In the genomic region with DNA sequence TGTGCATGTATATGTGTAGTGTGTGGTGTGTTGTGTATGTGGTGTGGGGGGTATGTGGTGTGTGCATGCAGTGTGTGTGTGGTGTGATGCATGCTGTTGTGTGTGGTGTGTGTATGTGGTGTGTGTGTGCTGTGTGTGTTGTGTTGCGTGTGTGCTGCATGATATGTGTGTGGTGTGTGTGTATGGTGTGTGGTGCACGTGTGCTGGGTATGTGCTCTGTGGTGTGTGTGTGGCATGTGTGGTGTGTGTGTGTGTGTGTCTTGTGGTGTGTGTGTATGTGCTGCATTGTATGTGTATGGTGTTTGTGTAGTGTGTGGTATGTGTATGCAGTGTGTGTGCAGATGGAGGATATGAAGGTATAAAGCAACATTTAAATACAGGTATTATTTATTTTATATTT, we compare ENCODE assay signal across 18 cellular contexts. TPM values are rescaled to one million over a fixed set of nuclear protein-coding genes. Genes with fewer than 3 reads are reported as not detected.
DNase-seq lines count a peak whose midpoint lies in the region; ATAC-seq, FAIRE-seq and TF ChIP-seq lines count a peak whose summit lies in the region.
"Had no signal": no experiment of that assay in that cellular context is flagged by ENCODE, and none has a peak within 500 bp of the region (broad histone marks: within the 10 kb centered on the region; RNA-seq: fewer than 3 reads in every experiment).

No MANE protein-coding gene starts in this region.

- H3K4me2 ChIP-seq in H9 (ENCODE audit: insufficient read depth, insufficient read length, low read length) (no peak overlapping the region), GM12878 (ENCODE audit: control insufficient read depth, insufficient read depth) (no peak overlapping the region), trophoblast cell (ENCODE audit: low read length) (no peak overlapping the region)
- H3K4me2 ChIP-seq: BLaER1 treated with 17β-estradiol and CSF1 and Interleukin-3, amounts not matched to agents 10 nM and 100 nM; GM23338 had no signal

- no peak overlapping the region for H4K8ac ChIP-seq in H9 (replicated peaks; ENCODE audit: insufficient read length, low read depth, low read length)
- no peak overlapping the region for H4K8ac ChIP-seq in trophoblast cell (ENCODE audit: low read depth, low read length)

- SMC1A ChIA-PET in GM12878 (lab: Charles Lee; ENCODE audit: uncharacterized antibody, unreplicated experiment), result no interaction called here

- FAIRE-seq in GM12878 (lab: Jason Lieb, UNC), result no peak
- FAIRE-seq: GM12892, GM18507 had no signal

- TF ChIP-seq EP300 in GM12878 (IDR thresholded peaks at IDR 0.05; ENCODE audit: borderline replicate concordance in 1 of 2, control insufficient read depth in 1 of 2, low read depth in 2 of 2, low read length in 2 of 2), result no peak
- TF ChIP-seq EP300 in esophagus muscularis mucosa (IDR thresholded peaks at IDR 0.05), result no peak

- no peaks in the 10 kb centered on the region for H3K4me1 Mint-ChIP-seq in H9
- H3K4me1 Mint-ChIP-seq: B cell, GM23338, IgD-negative memory B cell had no signal

- no peak overlapping the region for H2BK20ac ChIP-seq in H9 (ENCODE audit: low read depth, low read length, poor library complexity, severe bottlenecking)

- H2BK15ac ChIP-seq in H9 (ENCODE audit: low read depth, low read length), result no peak overlapping the region

- H2BK5ac ChIP-seq in H9 (ENCODE audit: insufficient read length, low read length), result no peak overlapping the region
- no peak overlapping the region for H2BK5ac ChIP-seq in trophoblast cell (ENCODE audit: low read depth, low read length, poor library complexity)

- H3K27me3 ChIP-seq in H9 (ENCODE audit: insufficient read depth, low read length) (no peaks in the 10 kb centered on the region), GM12878 (replicated peaks in 1 of 2; ENCODE audit: control insufficient read depth in 2 of 2, insufficient read depth in 2 of 2, low read length in 1 of 2) (no peaks in the 10 kb centered on the region), esophagus muscularis mucosa (no peaks in the 10 kb centered on the region), trophoblast cell (ENCODE audit: insufficient read depth, low read length) (no peaks in the 10 kb centered on the region)
- H3K27me3 ChIP-seq: BLaER1 treated with 17β-estradiol and CSF1 and Interleukin-3, amounts not matched to agents 10 nM and 100 nM had no signal

- no peaks in the 10 kb centered on the region for H3K4me1 ChIP-seq in H9 (ENCODE audit: insufficient read depth, low read length)
- H3K4me1 ChIP-seq in GM12878 (ENCODE audit: control insufficient read depth, insufficient read depth, low read length), result no peaks in the 10 kb centered on the region
- no peaks in the 10 kb centered on the region for H3K4me1 ChIP-seq in esophagus muscularis mucosa
- no peaks in the 10 kb centered on the region for H3K4me1 ChIP-seq in trophoblast cell (ENCODE audit: control insufficient read depth in 1 of 2, insufficient read depth in 2 of 2, low read length in 2 of 2)
- H3K4me1 ChIP-seq: BLaER1 treated with 17β-estradiol and CSF1 and Interleukin-3, amounts not matched to agents 10 nM and 100 nM had no signal

- no peaks in the 10 kb centered on the region for H3K27me3 Mint-ChIP-seq in H9 (ENCODE audit: low read depth)
- H3K27me3 Mint-ChIP-seq: B cell, IgD-negative memory B cell had no signal

- H2AFZ ChIP-seq in H9 (ENCODE audit: low read length) (no peak overlapping the region), GM12878 (ENCODE audit: control insufficient read depth, low read depth, low read length) (no peak overlapping the region), trophoblast cell (ENCODE audit: insufficient read depth, low read length, poor library complexity) (no peak overlapping the region)
- H2AFZ ChIP-seq: GM23338 had no signal

- H3K9ac ChIP-seq in H9 (ENCODE audit: extremely low read depth, insufficient read length, low read length) (no peak overlapping the region), GM12878 (ENCODE audit: control insufficient read depth, insufficient read depth, low read length) (no peak overlapping the region), trophoblast cell (ENCODE audit: low read length) (no peak overlapping the region)
- H3K9ac ChIP-seq: BLaER1 treated with 17β-estradiol and CSF1 and Interleukin-3, amounts not matched to agents 10 nM and 100 nM had no signal

- H3K9me3 Mint-ChIP-seq in H9, result peaks cover 2 to 3% of the 10 kb centered on the region in 2 experiments; a peak in 3 of 5 replicates
- H3K9me3 Mint-ChIP-seq: CD8-positive, alpha-beta T cell; GM23338 had no signal

- H4K12ac ChIP-seq in trophoblast cell (ENCODE audit: low read depth, low read length), result no peak overlapping the region

- DNase-seq in H9 (no peak), GM12878 (ENCODE audit: low read depth, low spot score) (no peak), esophagus muscularis mucosa (ENCODE audit: extremely low spot score) (peak; percentile 68), trophoblast cell (no peak), lower leg skin (ENCODE audit: low spot score in 2 of 2) (no peak)
- DNase-seq: Calu3; CD8-positive, alpha-beta T cell; DMS79 treated with DMSO at 0.1 percent for 48 hours; H7; KG1 had no signal

- no peak for TF ChIP-seq RAD21 in GM12878 (IDR thresholded peaks at IDR 0.05; ENCODE audit: insufficient read depth, low read depth, low read length)

- H4K20me1 ChIP-seq in H9 (ENCODE audit: control insufficient read depth, insufficient read depth, insufficient read length), result no peaks in the 10 kb centered on the region
- no peaks in the 10 kb centered on the region for H4K20me1 ChIP-seq in GM12878 (ENCODE audit: control insufficient read depth, insufficient read depth)
- H4K20me1 ChIP-seq: BLaER1 treated with 17β-estradiol and CSF1 and Interleukin-3, amounts not matched to agents 10 nM and 100 nM had no signal

- no peaks in the 10 kb centered on the region for H3K23me2 ChIP-seq in H9 (ENCODE audit: insufficient read length, low read depth, low read length, poor library complexity, severe bottlenecking)

- in situ Hi-C loops in GM12878 (cut with MboI), result no loop called here

- POLR2A ChIA-PET in GM12878 (lab: Charles Lee), result no interaction called here

- BruUV-seq in GM12878 (replicated peaks; lab: Mats Ljungman, UMichigan), result no TSS peak

- H3K79me2 ChIP-seq in H9 (ENCODE audit: insufficient read depth, low read length) (no peaks in the 10 kb centered on the region), GM12878 (ENCODE audit: control insufficient read depth, insufficient read depth, low read length) (no peaks in the 10 kb centered on the region), trophoblast cell (ENCODE audit: control insufficient read depth, insufficient read depth, low read length, poor library complexity) (no peaks in the 10 kb centered on the region)

- H4K5ac ChIP-seq in H9 (ENCODE audit: insufficient read length, low read depth, low read length), result peak overlapping the region; percentile 1

- H2BK12ac ChIP-seq in H9 (ENCODE audit: insufficient read length, low read depth, low read length), result no peak overlapping the region
- H2BK12ac ChIP-seq in trophoblast cell (ENCODE audit: low read length), result no peak overlapping the region

- CTCF ChIA-PET in GM12878 (lab: Yijun Ruan, JAX), result no interaction called here

- no peak overlapping the region for H4K91ac ChIP-seq in H9 (ENCODE audit: insufficient read length, low read depth, low read length)
- H4K91ac ChIP-seq in trophoblast cell (ENCODE audit: low read depth, low read length), result no peak overlapping the region

- H3K23ac ChIP-seq in H9 (ENCODE audit: insufficient read length, low read depth, low read length) (no peak overlapping the region), trophoblast cell (ENCODE audit: low read length) (peak overlapping the region; percentile 51)

- H2AK5ac ChIP-seq in H9 (ENCODE audit: insufficient read length, low read length) (no peak overlapping the region), trophoblast cell (ENCODE audit: low read length) (no peak overlapping the region)

- intact Hi-C loops in GM12878 (cut with micrococcal nuclease; ENCODE audit: unreplicated experiment), result no loop called here
- intact Hi-C loops in esophagus muscularis mucosa (cut with DNase I), result no loop called here
- intact Hi-C loops in lower leg skin (cut with DNase I; ENCODE audit: low total_unique reads), result no loop called here

- no peak overlapping the region for H3T11ph ChIP-seq in H9 (ENCODE audit: low read length)

- H3K4me3 Mint-ChIP-seq in H9, result no peak overlapping the region
- H3K4me3 Mint-ChIP-seq: B cell; CD8-positive, alpha-beta T cell; GM23338; IgD-negative memory B cell had no signal

- TF ChIP-seq POLR2A in GM12878 (IDR thresholded peaks at IDR 0.05; ENCODE audit: low read depth, low read length) (no peak), esophagus muscularis mucosa (IDR thresholded peaks at IDR 0.05; ENCODE audit: low read depth) (no peak), lower leg skin (IDR thresholded peaks at IDR 0.05) (no peak)

- H3K36me3 ChIP-seq in GM12878 (ENCODE audit: control insufficient read depth in 2 of 2, insufficient read depth in 2 of 2, low read length in 1 of 2) (no peaks in the 10 kb centered on the region), esophagus muscularis mucosa (no peaks in the 10 kb centered on the region), trophoblast cell (ENCODE audit: control insufficient read depth in 1 of 2, insufficient read depth in 2 of 2, low read length in 2 of 2) (no peaks in the 10 kb centered on the region)
- H3K36me3 ChIP-seq: BLaER1 treated with 17β-estradiol and CSF1 and Interleukin-3, amounts not matched to agents 10 nM and 100 nM had no signal

- H3K14ac ChIP-seq in H9 (ENCODE audit: insufficient read depth, low read length), result no peak overlapping the region
- no peak overlapping the region for H3K14ac ChIP-seq in trophoblast cell (ENCODE audit: low read length)

- H3K79me1 ChIP-seq in H9 (ENCODE audit: insufficient read depth, low read depth, low read length, poor library complexity, severe bottlenecking) (no peaks in the 10 kb centered on the region), trophoblast cell (ENCODE audit: low read length) (no peaks in the 10 kb centered on the region)

- RAD21 ChIA-PET in GM12878 (lab: Charles Lee; ENCODE audit: unreplicated experiment), result no interaction called here

- H3K36me3 Mint-ChIP-seq in H9 (ENCODE audit: insufficient read depth in 1 of 3, low read depth in 3 of 3), result peaks cover 0 to 2% (median 0%) of the 10 kb centered on the region in 3 experiments; a peak in 1 of 7 replicates
- H3K36me3 Mint-ChIP-seq: CD8-positive, alpha-beta T cell; IgD-negative memory B cell had no signal

- no peak overlapping the region for H3K56ac ChIP-seq in H9 (ENCODE audit: insufficient read length, low read depth, low read length)

- TF ChIP-seq CTCF in H9 (conservative IDR thresholded peaks at IDR 0.05), result no peak
- TF ChIP-seq CTCF in GM12878 (IDR thresholded peaks at IDR 0.05 in 2 of 3, conservative IDR thresholded peaks at IDR 0.05 in 1 of 3; ENCODE audit: control insufficient read depth in 2 of 3, extremely low read depth in 1 of 3, insufficient read depth in 1 of 3, low read depth in 3 of 3, low read length in 3 of 3), result no peak
- TF ChIP-seq CTCF in esophagus muscularis mucosa (IDR thresholded peaks at IDR 0.05), result no peak
- no peak for TF ChIP-seq CTCF in lower leg skin (IDR thresholded peaks at IDR 0.05)

- H3K27ac ChIP-seq in H9 (ENCODE audit: insufficient read length, low read depth, low read length), result no peak overlapping the region
- no peak overlapping the region for H3K27ac ChIP-seq in GM12878 (ENCODE audit: control insufficient read depth, insufficient read depth)
- H3K27ac ChIP-seq in esophagus muscularis mucosa (replicated peaks in 1 of 4), result no peak overlapping the region
- H3K27ac ChIP-seq in trophoblast cell (ENCODE audit: low read depth, low read length), result no peak overlapping the region
- H3K27ac ChIP-seq: BLaER1 treated with 17β-estradiol and CSF1 and Interleukin-3, amounts not matched to agents 10 nM and 100 nM had no signal

- H2BK120ac ChIP-seq in H9 (ENCODE audit: low read depth, low read length, poor library complexity, severe bottlenecking) (no peak overlapping the region), trophoblast cell (ENCODE audit: insufficient read depth, low read length, poor library complexity) (no peak overlapping the region)

- H3K4me3 ChIP-seq in GM12878, result no peak overlapping the region
- H3K4me3 ChIP-seq in esophagus muscularis mucosa, result no peak overlapping the region
- H3K4me3 ChIP-seq in trophoblast cell (ENCODE audit: low read depth, low read length), result peak overlapping the region; percentile 65
- no peak overlapping the region for H3K4me3 ChIP-seq in lower leg skin (ENCODE audit: low read depth, poor library complexity, severe bottlenecking)
- H3K4me3 ChIP-seq: BLaER1 treated with 17β-estradiol and CSF1 and Interleukin-3, amounts not matched to agents 10 nM and 100 nM; GM23338 had no signal

- no peak overlapping the region for H3K27ac Mint-ChIP-seq in H9
- H3K27ac Mint-ChIP-seq: B cell; CD8-positive, alpha-beta T cell; GM23338; IgD-negative memory B cell had no signal

- H3K9me3 ChIP-seq in H9 (ENCODE audit: control insufficient read depth, low read depth, low read length), result no peaks in the 10 kb centered on the region
- H3K9me3 ChIP-seq in GM12878 (replicated peaks; ENCODE audit: control insufficient read depth, insufficient read depth, low read length), result no peaks in the 10 kb centered on the region; the same call in 2 of the 3 replicates
- H3K9me3 ChIP-seq in esophagus muscularis mucosa, result no peaks in the 10 kb centered on the region
- peaks cover 3% of the 10 kb centered on the region for H3K9me3 ChIP-seq in trophoblast cell (ENCODE audit: insufficient read depth, low read depth, low read length)

- no peak for ATAC-seq in GM12878
- no peak for ATAC-seq in HG03108 (IDR thresholded peaks at IDR 0.05; ENCODE audit: unreplicated experiment)
- no peak for ATAC-seq in HG03095 (IDR thresholded peaks at IDR 0.05; ENCODE audit: unreplicated experiment)
- ATAC-seq: CD8-positive, alpha-beta T cell; GM23338 had no signal

- H3K4ac ChIP-seq in H9 (ENCODE audit: low read depth, low read length), result no peak overlapping the region
- H3K4ac ChIP-seq in trophoblast cell (ENCODE audit: low read depth, low read length), result no peak overlapping the region

- WGBS in H9 (ENCODE audit: extremely low coverage, insufficient read length, low lambda C conversion rate), result no CpG with 5 or more reads among the region's 2 CpGs
- WGBS in GM12878 (ENCODE audit: insufficient coverage, insufficient replicate concordance, low lambda C conversion rate, missing lambda C conversion rate), result 6% methylated on average over 2 of the region's 2 CpGs
- WGBS in esophagus muscularis mucosa, result 94% methylated on average over 2 of the region's 2 CpGs
- no CpG with 5 or more reads among the region's 2 CpGs for WGBS in trophoblast cell (ENCODE audit: extremely low coverage, insufficient coverage, insufficient read length)
- WGBS in lower leg skin, 2 donors, result 88 to 90% methylated on average over 2 of the region's 2 CpGs

- peak overlapping the region; percentile 1 for H3K18ac ChIP-seq in H9 (ENCODE audit: insufficient read length, low read depth, low read length)
- H3K18ac ChIP-seq in trophoblast cell (ENCODE audit: low read length), result no peak overlapping the region

RNA-seq across cellular contexts. Expression of gene CKS2, which starts 50.5 kb away (rescaled TPM):
- 210 and 211 TPM in 2 replicates for total RNA-seq in H9 (2021)
- 12.2 and 17.4 TPM in 2 replicates for total RNA-seq in GM12878 (2013; cell fraction: nucleolus; rRNA removed)
- 197 and 220 TPM in 2 replicates for total RNA-seq in GM12878 (2014; rRNA removed)
- 362 and 378 TPM in 2 replicates for total RNA-seq in GM12878 (2014; rRNA removed; fragmentation: Illumina TruSeq; extraction: Trizol)
- 172 and 182 TPM in 2 replicates for total RNA-seq in GM12878 (2021)
- 227 TPM for polyA plus RNA-seq in GM12878 (2011; ENCODE audit: low read depth)
- 628 and 736 TPM in 2 replicates for polyA plus RNA-seq in GM12878 (2011; rRNA removed)
- polyA plus RNA-seq in GM12878 (2011; cell fraction: cytosol; rRNA removed), result 532 and 778 TPM in 2 replicates
- 283 and 317 TPM in 2 replicates for polyA plus RNA-seq in GM12878 (2011; cell fraction: nucleus; rRNA removed)
- 258 and 269 TPM in 2 replicates for polyA plus RNA-seq in GM12878 (2012)
- 287 and 324 TPM in 2 replicates for polyA plus RNA-seq in GM12878 (2014; fragmentation: Illumina TruSeq; extraction: Trizol)
- polyA plus RNA-seq in GM12878 (2014; fragmentation: Nextera tagmentation; extraction: Ambion mirVana), result 1,000 to 10,000 TPM in 1 of 2 experiments, 100 to 1,000 TPM in 1; 781 to 1,251 TPM
- polyA plus RNA-seq in GM12878 (2014; rRNA removed), result 215 and 315 TPM in 2 replicates
- polyA plus RNA-seq in GM12878 (2016; fragmentation: Nextera tagmentation; extraction: Ambion mirVana), result 100 to 1,000 TPM; 904 to 916 TPM
- polyA minus RNA-seq in GM12878 (2011; rRNA and poly(A)+ RNA removed), result 241 and 311 TPM in 2 replicates
- 88.6 and 92.8 TPM in 2 replicates for polyA minus RNA-seq in GM12878 (2011; cell fraction: cytosol; rRNA and poly(A)+ RNA removed)
- 23.5 and 28.1 TPM in 2 replicates for polyA minus RNA-seq in GM12878 (2011; cell fraction: nucleus; rRNA and poly(A)+ RNA removed)
- total RNA-seq in esophagus muscularis mucosa, result 10 to 100 TPM in 1 of 4 donors, 1 to 10 TPM in 3; 2.0 to 10.3 (median 6.0) TPM
- 352 and 395 TPM in 2 replicates for polyA plus RNA-seq in trophoblast cell (2013)
- total RNA-seq in lower leg skin, result 10 to 100 TPM in 3 of 4 donors, 1 to 10 TPM in 1; 9.4 to 25.4 (median 21.1) TPM

RNA-seq across cellular contexts. Expression of gene SECISBP2, which starts 57.8 kb away (rescaled TPM):
- total RNA-seq in H9 (2021) (58.2 and 62.7 TPM in 2 replicates), GM12878 (2014; rRNA removed) (31.6 and 36.7 TPM in 2 replicates), GM12878 (2014; rRNA removed; fragmentation: Illumina TruSeq; extraction: Trizol) (38.2 and 39.7 TPM in 2 replicates), GM12878 (2021) (24.7 and 32.3 TPM in 2 replicates), esophagus muscularis mucosa (10 to 100 TPM; 24.0 to 32.8 (median 29.0) TPM), lower leg skin (10 to 100 TPM; 38.3 to 67.3 (median 41.9) TPM)
- total RNA-seq in GM12878 (2013; cell fraction: nucleolus; rRNA removed), result 321 and 348 TPM in 2 replicates
- 20.6 TPM for polyA plus RNA-seq in GM12878 (2011; ENCODE audit: low read depth)
- polyA plus RNA-seq in GM12878 (2011; rRNA removed) (50.5 and 60.7 TPM in 2 replicates), GM12878 (2014; fragmentation: Illumina TruSeq; extraction: Trizol) (48.3 and 67.1 TPM in 2 replicates), GM12878 (2014; fragmentation: Nextera tagmentation; extraction: Ambion mirVana) (1 to 10 TPM; 4.6 to 6.6 TPM), GM12878 (2014; rRNA removed) (31.0 and 36.8 TPM in 2 replicates), GM12878 (2016; fragmentation: Nextera tagmentation; extraction: Ambion mirVana) (10 to 100 TPM; 22.5 to 27.4 TPM)
- 24.4 and 28.6 TPM in 2 replicates for polyA plus RNA-seq in GM12878 (2011; cell fraction: cytosol; rRNA removed)
- 145 and 161 TPM in 2 replicates for polyA plus RNA-seq in GM12878 (2011; cell fraction: nucleus; rRNA removed)
- polyA plus RNA-seq in GM12878 (2012), result 25.4 and 30.0 TPM in 2 replicates
- 34.5 and 34.8 TPM in 2 replicates for polyA minus RNA-seq in GM12878 (2011; rRNA and poly(A)+ RNA removed)
- 8.3 and 12.6 TPM in 2 replicates for polyA minus RNA-seq in GM12878 (2011; cell fraction: cytosol; rRNA and poly(A)+ RNA removed)
- 43.3 and 71.2 TPM in 2 replicates for polyA minus RNA-seq in GM12878 (2011; cell fraction: nucleus; rRNA and poly(A)+ RNA removed)
- polyA plus RNA-seq in trophoblast cell (2013), result 32.7 and 32.9 TPM in 2 replicates
